In the genomic region with DNA sequence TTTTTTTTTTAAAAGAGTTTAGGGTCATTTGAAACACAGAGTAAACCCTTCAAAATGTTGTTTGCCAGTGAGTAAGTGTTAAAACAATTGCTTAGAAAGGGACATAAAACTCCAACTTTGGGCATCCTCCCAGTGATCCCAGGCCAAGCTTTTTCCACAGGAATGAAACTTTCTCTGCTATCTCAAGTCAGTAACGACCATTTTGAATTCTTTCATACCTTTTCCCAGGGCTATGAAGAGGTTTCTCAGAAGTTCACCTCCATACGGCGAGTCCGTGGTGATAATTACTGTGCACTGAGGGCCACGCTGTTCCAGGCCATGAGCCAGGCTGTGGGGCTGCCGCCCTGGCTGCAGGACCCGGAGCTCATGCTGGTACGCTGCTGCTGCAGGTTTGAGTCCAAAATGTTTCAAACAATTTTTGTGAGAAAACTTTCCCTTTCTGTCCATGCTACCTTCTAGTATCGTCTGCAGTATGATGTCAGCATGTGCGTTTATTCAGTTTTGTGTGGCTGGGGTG, we compare ENCODE assay signal across 14 cellular contexts.
"Had no signal": no experiment of that assay in that cellular context is flagged by ENCODE, and none has a peak within 500 bp of the region (broad histone marks: within the 10 kb centered on the region; RNA-seq: fewer than 3 reads in every experiment).

No MANE protein-coding gene starts in this region.

- H3K4me3 Mint-ChIP-seq: activated CD4-positive, alpha-beta memory T cell treated with anti-CD3 and anti-CD28 coated beads for 36 hours; natural killer cell treated with Interleukin-12 subunit alpha and Interleukin-12 subunit beta and Interleukin-15 and Interleukin-18, amount 100 ng/mL, for 72 hours; stimulated activated naive B cell treated with anti-CD40 and anti-IgM and Interleukin-4, amounts not matched to agents 10 μg/mL and 1 μg/mL and 100 μg/mL, for 72 hours; T-helper 2 cell treated with Interferon-gamma antibody and Interleukin-4, amounts not matched to agents 5 μg/mL and 100 μg/mL, for 36 hours had no signal

- H3K9me3 ChIP-seq: esophagus muscularis mucosa, tibial nerve had no signal

- H3K27ac ChIP-seq: esophagus muscularis mucosa had no signal

- ATAC-seq: activated CD4-positive, CD25-positive, alpha-beta regulatory T cell treated with anti-CD3 and anti-CD28 coated beads, Interleukin-2, amount 50 U/mL, for 24 hours; natural killer cell treated with Interleukin-12 subunit alpha and Interleukin-12 subunit beta and Interleukin-15 and Interleukin-18, amount 100 ng/mL, for 72 hours; stimulated activated naive B cell treated with anti-CD40 and anti-IgM and Interleukin-4, amounts not matched to agents 10 μg/mL and 1 μg/mL and 100 μg/mL, for 72 hours had no signal

- DNase-seq: activated CD4-positive, alpha-beta memory T cell treated with anti-CD3 and anti-CD28 coated beads for 36 hours; activated naive CD4-positive, alpha-beta T cell; cortex of kidney; effector CD4-positive, alpha-beta T cell; mesendoderm; retina; stimulated activated CD4-positive, alpha-beta T cell treated with anti-CD3 and anti-CD28 coated beads, Interleukin-2, amount 100 ng/mL, for 48 hours; stimulated activated naive B cell treated with anti-CD40 and anti-IgM and Interleukin-4, amounts not matched to agents 10 μg/mL and 1 μg/mL and 100 μg/mL, for 72 hours; SW 1271 had no signal

- H3K27me3 ChIP-seq: esophagus muscularis mucosa, tibial nerve had no signal

- H3K27me3 Mint-ChIP-seq: activated CD4-positive, alpha-beta memory T cell treated with anti-CD3 and anti-CD28 coated beads for 36 hours; natural killer cell treated with Interleukin-12 subunit alpha and Interleukin-12 subunit beta and Interleukin-15 and Interleukin-18, amount 100 ng/mL, for 72 hours; stimulated activated naive B cell treated with anti-CD40 and anti-IgM and Interleukin-4, amounts not matched to agents 10 μg/mL and 1 μg/mL and 100 μg/mL, for 72 hours had no signal

- H3K27ac Mint-ChIP-seq: T-helper 2 cell treated with Interferon-gamma antibody and Interleukin-4, amounts not matched to agents 5 μg/mL and 100 μg/mL, for 36 hours had no signal

- H3K4me3 ChIP-seq: esophagus muscularis mucosa, tibial nerve had no signal

- H3K9me3 Mint-ChIP-seq: activated CD4-positive, alpha-beta memory T cell treated with anti-CD3 and anti-CD28 coated beads for 36 hours; natural killer cell treated with Interleukin-12 subunit alpha and Interleukin-12 subunit beta and Interleukin-15 and Interleukin-18, amount 100 ng/mL, for 72 hours; stimulated activated naive B cell treated with anti-CD40 and anti-IgM and Interleukin-4, amounts not matched to agents 10 μg/mL and 1 μg/mL and 100 μg/mL, for 72 hours; T-helper 2 cell treated with Interferon-gamma antibody and Interleukin-4, amounts not matched to agents 5 μg/mL and 100 μg/mL, for 36 hours had no signal
